ENCODE assay signal across 11 cellular contexts in the genomic region with DNA sequence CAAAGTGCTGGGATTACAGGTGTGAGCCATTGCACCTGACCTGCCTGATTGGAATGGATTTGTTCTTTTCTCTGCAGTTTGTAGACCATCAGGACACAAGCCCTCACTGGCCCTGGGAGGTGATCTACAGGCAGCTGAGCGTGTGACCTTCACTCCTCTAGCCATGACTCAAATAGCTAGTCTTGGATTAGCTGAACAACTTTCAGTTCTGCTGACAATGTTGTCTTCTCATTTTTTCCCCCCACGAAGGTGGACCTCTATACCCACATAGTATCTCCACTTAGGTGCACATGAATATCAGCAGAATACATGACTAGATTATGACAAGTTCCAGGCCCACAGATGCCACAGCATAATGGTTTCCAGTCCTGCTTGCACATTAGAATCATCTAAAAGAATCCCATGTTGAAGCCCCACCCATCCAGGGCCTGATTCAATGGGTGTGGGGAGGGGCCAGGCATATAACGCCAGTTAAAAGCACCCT. TPM values are rescaled to one million over a fixed set of nuclear protein-coding genes. Genes with fewer than 3 reads are reported as not detected.
DNase-seq lines count a peak whose midpoint lies in the region; ATAC-seq lines count a peak whose summit lies in the region.
"Had no signal": no experiment of that assay in that cellular context is flagged by ENCODE, and none has a peak within 500 bp of the region (broad histone marks: within the 10 kb centered on the region; RNA-seq: fewer than 3 reads in every experiment).

No MANE protein-coding gene starts in this region.

- H3K27me3 Mint-ChIP-seq in activated CD4-positive, alpha-beta T cell treated with anti-CD3 and anti-CD28 coated beads, Interleukin-2, amount 10 ng/mL, durations not matched to agents 7 days and 5 days: no peaks in the 10 kb centered on the region

- H3K4me1 Mint-ChIP-seq in activated CD4-positive, alpha-beta T cell treated with anti-CD3 and anti-CD28 coated beads, Interleukin-2, amount 10 ng/mL, durations not matched to agents 7 days and 5 days: peaks cover 54% of the 10 kb centered on the region

- CTCF ChIA-PET in activated CD4-positive, alpha-beta T cell treated with anti-CD3 and anti-CD28 coated beads, Interleukin-2, amount 10 ng/mL, durations not matched to agents 7 days and 5 days (lab: Charles Lee): interaction anchor here (1.1 kb wide), 1 partner anchor 10 kb away, joined by 3 read pairs; no protein-coding TSS in a partner anchor

- POLR2A ChIA-PET in activated CD4-positive, alpha-beta T cell treated with anti-CD3 and anti-CD28 coated beads, Interleukin-2, amount 10 ng/mL, durations not matched to agents 7 days and 5 days (lab: Charles Lee): no interaction called here

- DNase-seq in activated CD4-positive, alpha-beta T cell treated with anti-CD3 and anti-CD28 coated beads, Interleukin-2, amount 10 ng/mL, durations not matched to agents 7 days and 5 days: no peak
- peak; percentile 25 for DNase-seq in stimulated activated CD4-positive, alpha-beta T cell treated with anti-CD3 and anti-CD28 coated beads, Interleukin-4, amount 100 ng/mL, for 1 hour
- DNase-seq in T1000 (lab: John Stamatoyannopoulos, UW) (no peak), NCI-H187 treated with DMSO at 0.1 percent for 48 hours (lab: John Stamatoyannopoulos, UW) (no peak), AG08395 (ENCODE audit: low spot score) (no peak), NCI-H446 (lab: John Stamatoyannopoulos, UW) (no peak)
- DNase-seq: mammary epithelial cell, NCI-H187, small intestine had no signal

- peaks cover 11% of the 10 kb centered on the region for H3K36me3 Mint-ChIP-seq in activated CD4-positive, alpha-beta T cell treated with anti-CD3 and anti-CD28 coated beads, Interleukin-2, amount 10 ng/mL, durations not matched to agents 7 days and 5 days (ENCODE audit: low read depth)

- H3K9me3 Mint-ChIP-seq in activated CD4-positive, alpha-beta T cell treated with anti-CD3 and anti-CD28 coated beads, Interleukin-2, amount 10 ng/mL, durations not matched to agents 7 days and 5 days: no peaks in the 10 kb centered on the region

- H3K27ac Mint-ChIP-seq in activated CD4-positive, alpha-beta T cell treated with anti-CD3 and anti-CD28 coated beads, Interleukin-2, amount 10 ng/mL, durations not matched to agents 7 days and 5 days: peak overlapping the region; percentile 68

- H3K4me3 Mint-ChIP-seq in activated CD4-positive, alpha-beta T cell treated with anti-CD3 and anti-CD28 coated beads, Interleukin-2, amount 10 ng/mL, durations not matched to agents 7 days and 5 days: no peak overlapping the region

- peak; percentile 66 for ATAC-seq in GM18861 (IDR thresholded peaks at IDR 0.05; ENCODE audit: unreplicated experiment)
- peak; percentile 69 for ATAC-seq in HG02642 (IDR thresholded peaks at IDR 0.05; ENCODE audit: poor library complexity, unreplicated experiment)

RNA-seq across cellular contexts. Expression of gene HS3ST3B1, which starts 36.8 kb away (rescaled TPM):
- 10 to 100 TPM; 11.5 to 11.9 TPM for total RNA-seq in activated CD4-positive, alpha-beta T cell treated with anti-CD3 and anti-CD28 coated beads, Interleukin-2, amount 10 ng/mL, durations not matched to agents 7 days and 5 days
